ENCODE assay signal across 20 cellular contexts in genomic region chr9:108956098-108956533, GRCh38. TPM values are rescaled to one million over a fixed set of nuclear protein-coding genes. Genes with fewer than 3 reads are reported as not detected.
DNase-seq lines count a peak whose midpoint lies in the region; ATAC-seq, FAIRE-seq and TF ChIP-seq lines count a peak whose summit lies in the region.
"Had no signal": no experiment of that assay in that cellular context is flagged by ENCODE, and none has a peak within 500 bp of the region (broad histone marks: within the 10 kb centered on the region; RNA-seq: fewer than 3 reads in every experiment).

No MANE protein-coding gene starts in this region.

- no peak for TF ChIP-seq CTCF in left ventricle myocardium inferior (IDR thresholded peaks at IDR 0.05; ENCODE audit: borderline replicate concordance)

- no peaks in the 10 kb centered on the region for H3K79me2 ChIP-seq in trophoblast cell (ENCODE audit: control insufficient read depth, insufficient read depth, low read length, poor library complexity)

- no peak overlapping the region for H4K8ac ChIP-seq in trophoblast cell (ENCODE audit: low read depth, low read length)

- H3K27me3 ChIP-seq in left ventricle myocardium inferior (ENCODE audit: low read depth) (no peaks in the 10 kb centered on the region), right cardiac atrium (ENCODE audit: control insufficient read depth, insufficient read depth) (no peaks in the 10 kb centered on the region), trophoblast cell (ENCODE audit: insufficient read depth, low read length) (no peaks in the 10 kb centered on the region)
- H3K27me3 ChIP-seq: MG63, Peyer's patch had no signal

- ATAC-seq in right cardiac atrium (no peak), SK-N-SH treated with all-trans-retinoic acid at 6 μM for 48 hours (peak; percentile 33; the same call in 1 of the 3 replicates)

- DNase-seq in left ventricle myocardium inferior (no peak), right cardiac atrium (no peak), NCI-H2029 treated with DMSO at 0.1 percent for 48 hours (lab: John Stamatoyannopoulos, UW) (peak; percentile 56), trophoblast cell (no peak), GM19239 (ENCODE audit: insufficient read length, low spot score) (no peak), posterior cingulate gyrus (no peak), A172 (ENCODE audit: low spot score) (no peak)
- DNase-seq: ACHN; CD4-positive, alpha-beta T cell; GF-D8; GOT3; MG63; NCI-H1092 treated with DMSO at 0.1 percent for 48 hours; NCI-H1930; NCI-H774; Peyer's patch; SHP77 had no signal

- H3K27ac ChIP-seq in left ventricle myocardium inferior (replicated peaks) (peak overlapping the region; percentile 45), right cardiac atrium (ENCODE audit: low read length) (no peak overlapping the region), trophoblast cell (ENCODE audit: low read depth, low read length) (no peak overlapping the region)
- H3K27ac ChIP-seq: KMS-11, Peyer's patch had no signal

- no peak overlapping the region for H2BK120ac ChIP-seq in trophoblast cell (ENCODE audit: insufficient read depth, low read length, poor library complexity)

- no peak overlapping the region for H3K14ac ChIP-seq in trophoblast cell (ENCODE audit: low read length)

- H3K4me2 ChIP-seq in trophoblast cell (ENCODE audit: low read length): no peak overlapping the region
- H3K4me2 ChIP-seq: KMS-11 had no signal

- H3K4me1 ChIP-seq in left ventricle myocardium inferior (peaks cover 30% of the 10 kb centered on the region), right cardiac atrium (ENCODE audit: control insufficient read depth, insufficient read depth, low read length) (no peaks in the 10 kb centered on the region), trophoblast cell (ENCODE audit: control insufficient read depth in 1 of 2, insufficient read depth in 2 of 2, low read length in 2 of 2) (no peaks in the 10 kb centered on the region)
- H3K4me1 ChIP-seq: Peyer's patch had no signal

- no peak overlapping the region for H2BK12ac ChIP-seq in trophoblast cell (ENCODE audit: low read length)

- intact Hi-C loops in left ventricle myocardium inferior (cut with micrococcal nuclease): no loop called here
- intact Hi-C loops in right cardiac atrium (cut with DNase I): loop anchor here in 1 of 4 donors (10.0 kb wide), 1 partner anchor 59 kb away; the partner anchor contains the start of gene CTNNAL1
- intact Hi-C loops in posterior cingulate gyrus (cut with DNase I): no loop called here

- no peak overlapping the region for H3K23ac ChIP-seq in trophoblast cell (ENCODE audit: low read length)

- no peak overlapping the region for H2BK5ac ChIP-seq in trophoblast cell (ENCODE audit: low read depth, low read length, poor library complexity)

- no peak overlapping the region for H4K91ac ChIP-seq in trophoblast cell (ENCODE audit: low read depth, low read length)

- no peaks in the 10 kb centered on the region for H3K79me1 ChIP-seq in trophoblast cell (ENCODE audit: low read length)

- 65% methylated on average over 4 of the region's 4 CpGs for WGBS in right cardiac atrium
- WGBS in trophoblast cell (ENCODE audit: extremely low coverage, insufficient coverage, insufficient read length): no CpG with 5 or more reads among the region's 4 CpGs

- H3K36me3 ChIP-seq in left ventricle myocardium inferior: peaks cover 4% of the 10 kb centered on the region
- H3K36me3 ChIP-seq in trophoblast cell (ENCODE audit: control insufficient read depth in 1 of 2, insufficient read depth in 2 of 2, low read length in 2 of 2): no peaks in the 10 kb centered on the region
- H3K36me3 ChIP-seq: Peyer's patch had no signal

- no peak overlapping the region for H4K12ac ChIP-seq in trophoblast cell (ENCODE audit: low read depth, low read length)

- H3K4ac ChIP-seq in trophoblast cell (ENCODE audit: low read depth, low read length): no peak overlapping the region

- peak overlapping the region; percentile 40 for H3K9ac ChIP-seq in trophoblast cell (ENCODE audit: low read length)
- H3K9ac ChIP-seq: KMS-11 had no signal

- H3K9me3 ChIP-seq in left ventricle myocardium inferior (replicated peaks) (no peaks in the 10 kb centered on the region), right cardiac atrium (ENCODE audit: control insufficient read depth, low read length) (no peaks in the 10 kb centered on the region), trophoblast cell (ENCODE audit: insufficient read depth, low read depth, low read length) (no peaks in the 10 kb centered on the region)
- H3K9me3 ChIP-seq: MG63, Peyer's patch had no signal

- no peak for FAIRE-seq in GM19239 (lab: Jason Lieb, UNC)
- FAIRE-seq: D721Med had no signal

- H2AFZ ChIP-seq in trophoblast cell (ENCODE audit: insufficient read depth, low read length, poor library complexity): no peak overlapping the region

- H3K4me3 ChIP-seq in left ventricle myocardium inferior: no peak overlapping the region
- no peak overlapping the region for H3K4me3 ChIP-seq in right cardiac atrium (ENCODE audit: low read length)
- H3K4me3 ChIP-seq in trophoblast cell (ENCODE audit: low read depth, low read length): no peak overlapping the region
- H3K4me3 ChIP-seq: MG63, Peyer's patch had no signal

- no peak overlapping the region for H2AK5ac ChIP-seq in trophoblast cell (ENCODE audit: low read length)

- no peak overlapping the region for H3K18ac ChIP-seq in trophoblast cell (ENCODE audit: low read length)

TF ChIP-seq in SK-N-SH treated with all-trans-retinoic acid at 6 μM for 48 hours, 23 proteins besides CTCF, POLR2A, EP300 and RAD21:
- TF ChIP-seq ARNTL (CRISPR knock-in tag; IDR thresholded peaks at IDR 0.05; ENCODE audit: borderline replicate concordance, low read depth) (no peak), TSHZ2 (CRISPR knock-in tag; IDR thresholded peaks at IDR 0.05) (0 out of 2 replicates have a peak, but pooled peaks have one; percentile 64), CREB5 (CRISPR knock-in tag; IDR thresholded peaks at IDR 0.05; ENCODE audit: low read depth) (no peak), ZNF8 (CRISPR knock-in tag; IDR thresholded peaks at IDR 0.05) (no peak), ISL1 (CRISPR knock-in tag; IDR thresholded peaks at IDR 0.05) (0 out of 2 replicates have a peak, but pooled peaks have one; percentile 35), CSRNP3 (CRISPR knock-in tag; IDR thresholded peaks at IDR 0.05) (no peak), CSDC2 (CRISPR knock-in tag; IDR thresholded peaks at IDR 0.05) (no peak)

RNA-seq across cellular contexts. Expression of gene ABITRAM, which starts 21.9 kb away (rescaled TPM):
- total RNA-seq in left ventricle myocardium inferior (18.4 TPM), right cardiac atrium (10 to 100 TPM in 2 of 4 donors, 1 to 10 TPM in 2; 5.6 to 12.9 (median 10.0) TPM)
- 12.7 TPM for polyA plus RNA-seq in right cardiac atrium
- 13.7 and 15.1 TPM in 2 replicates for polyA plus RNA-seq in trophoblast cell (2013)
- 13.1 and 15.5 TPM in 2 replicates for total RNA-seq in A172 (2014; rRNA removed; shearing (Covaris generic))

RNA-seq across cellular contexts. Expression of gene ELP1, which starts 22.2 kb away (rescaled TPM):
- total RNA-seq in left ventricle myocardium inferior: 21.4 TPM
- total RNA-seq in right cardiac atrium: 10 to 100 TPM; 20.5 to 24.1 (median 22.0) TPM
- 12.8 TPM for polyA plus RNA-seq in right cardiac atrium
- polyA plus RNA-seq in trophoblast cell (2013): 15.2 and 15.5 TPM in 2 replicates
- total RNA-seq in A172 (2014; rRNA removed; shearing (Covaris generic)): 37.1 and 40.0 TPM in 2 replicates

RNA-seq across cellular contexts. Expression of gene CTNNAL1, which starts 57.2 kb away (rescaled TPM):
- total RNA-seq in left ventricle myocardium inferior: 78.2 TPM
- 10 to 100 TPM; 61.1 to 99.9 (median 96.9) TPM for total RNA-seq in right cardiac atrium
- polyA plus RNA-seq in right cardiac atrium: 105 TPM
- 25.7 and 26.2 TPM in 2 replicates for polyA plus RNA-seq in trophoblast cell (2013)
- 169 and 180 TPM in 2 replicates for total RNA-seq in A172 (2014; rRNA removed; shearing (Covaris generic))
